Comparison of ENCODE assay signal across 16 cellular contexts in genomic region chr13:96967248-96967745, GRCh38. TPM values are rescaled to one million over a fixed set of nuclear protein-coding genes. Genes with fewer than 3 reads are reported as not detected.
A peak's percentile ranks its signal among the peaks of the same experiment; 100 is the strongest.
DNase-seq lines count a peak whose midpoint lies in the region; ATAC-seq and TF ChIP-seq lines count a peak whose summit lies in the region.
"Had no signal": no experiment of that assay in that cellular context is flagged by ENCODE, and none has a peak within 500 bp of the region (broad histone marks: within the 10 kb centered on the region; RNA-seq: fewer than 3 reads in every experiment).

No MANE protein-coding gene starts in this region.

- no peaks in the 10 kb centered on the region for H3F3A ChIP-seq in neural progenitor cell (ENCODE audit: low read depth)

- ATAC-seq in HG03521 (IDR thresholded peaks at IDR 0.05; ENCODE audit: unreplicated experiment): no peak

- no peak overlapping the region for H3K27ac Mint-ChIP-seq in neural progenitor cell
- H3K27ac Mint-ChIP-seq: T-helper 1 cell treated with Interleukin-12 subunit alpha and Interleukin-12 subunit beta and Interleukin-4 antibody, amounts not matched to agents 30 μg/mL and 1 μg/mL, for 36 hours had no signal

- H3K4me1 ChIP-seq in neural progenitor cell: no peaks in the 10 kb centered on the region

- H3K9me3 Mint-ChIP-seq in neural progenitor cell: peaks cover 39% of the 10 kb centered on the region

- TF ChIP-seq CTCF in LNCaP clone FGC (IDR thresholded peaks at IDR 0.05; ENCODE audit: control insufficient read depth, extremely low read depth, insufficient read depth) (peak; percentile 31), VCaP (conservative IDR thresholded peaks at IDR 0.05) (peak; percentile 30; the same call in 1 of the 2 replicates), neural progenitor cell (IDR thresholded peaks at IDR 0.05) (peak; percentile 42)

- peak; percentile 13 for DNase-seq in NK-92 treated with Interleukin-12 subunit alpha and Interleukin-12 subunit beta, amount 100 ng/mL, for 24 hours (lab: John Stamatoyannopoulos, UW)
- DNase-seq in NK-92 (lab: John Stamatoyannopoulos, UW; ENCODE audit: unreplicated experiment) (no peak), LNCaP clone FGC (ENCODE audit: low read depth) (no peak), neural progenitor cell (ENCODE audit: low spot score) (peak; percentile 11), NCI-H345 (lab: John Stamatoyannopoulos, UW) (no peak), GDM1 (lab: John Stamatoyannopoulos, UW) (no peak)
- DNase-seq: activated CD4-positive, alpha-beta T cell treated with anti-CD3 and anti-CD28 coated beads, Interleukin-2, amount 50 U/mL, for 1 hour; activated gamma-delta T cell treated with Interleukin-2 at 50 U/mL for 16 hours; DMS153; mesenchymal stem cell; NCI-H526 treated with DMSO at 0.1 percent for 48 hours; stimulated activated CD4-positive, alpha-beta T cell treated with anti-CD3 and anti-CD28 coated beads, Interleukin-1b, Interleukin-23, amount 100 ng/mL, for 48 hours had no signal

- H3K4me3 Mint-ChIP-seq in neural progenitor cell: no peak overlapping the region
- H3K4me3 Mint-ChIP-seq: T-helper 1 cell treated with Interleukin-12 subunit alpha and Interleukin-12 subunit beta and Interleukin-4 antibody, amounts not matched to agents 30 μg/mL and 1 μg/mL, for 36 hours had no signal

- H3K27me3 Mint-ChIP-seq in neural progenitor cell (ENCODE audit: insufficient read depth, low read depth): no peaks in the 10 kb centered on the region

- no peaks in the 10 kb centered on the region for H3K36me3 Mint-ChIP-seq in neural progenitor cell

- no peaks in the 10 kb centered on the region for H3K79me2 ChIP-seq in neural progenitor cell (ENCODE audit: low read depth)

- peaks cover 3% of the 10 kb centered on the region for H3K36me3 ChIP-seq in neural progenitor cell

- no peak overlapping the region for H3K9ac ChIP-seq in neural progenitor cell

- H2AFZ ChIP-seq in neural progenitor cell (replicated peaks): no peak overlapping the region

- no peaks in the 10 kb centered on the region for H3K4me1 Mint-ChIP-seq in neural progenitor cell

- H3K4me2 ChIP-seq in neural progenitor cell: no peak overlapping the region

- no peak overlapping the region for H3K27ac ChIP-seq in VCaP
- no peak overlapping the region for H3K27ac ChIP-seq in neural progenitor cell

- peaks cover 17% of the 10 kb centered on the region for H3K9me3 ChIP-seq in neural progenitor cell (ENCODE audit: low read depth)

- no peak overlapping the region for H3K4me3 ChIP-seq in LNCaP clone FGC (ENCODE audit: low read depth, low read length)
- H3K4me3 ChIP-seq in neural progenitor cell: no peak overlapping the region

- H3K27me3 ChIP-seq in neural progenitor cell: no peaks in the 10 kb centered on the region

- no peaks in the 10 kb centered on the region for H4K20me1 ChIP-seq in neural progenitor cell (ENCODE audit: low read depth)

RNA-seq across cellular contexts. Expression of gene OXGR1, which starts 27.0 kb away (rescaled TPM):
- total RNA-seq in neural progenitor cell (ENCODE audit: low replicate concordance): 0.88 and 1.6 TPM in 2 replicates
- total RNA-seq: bronchial epithelial cell had no signal

Comparison
In these comparisons a context has a peak if more than half of its experiments do, and no peak if none do; other contexts are left out.
1. DNase-seq: peak in NK-92 treated with Interleukin-12 subunit alpha and Interleukin-12 subunit beta, amount 100 ng/mL, for 24 hours (single experiment) and neural progenitor cell (single experiment); none in NK-92 (single experiment), LNCaP clone FGC (single experiment), NCI-H345 (single experiment) and GDM1 (single experiment).
2. Peak in every context shown above with its lines, with median percentiles within 50 percentile points of each other: CTCF ChIP-seq.